8 cellular contexts compared by ENCODE assay signal in the genomic region with DNA sequence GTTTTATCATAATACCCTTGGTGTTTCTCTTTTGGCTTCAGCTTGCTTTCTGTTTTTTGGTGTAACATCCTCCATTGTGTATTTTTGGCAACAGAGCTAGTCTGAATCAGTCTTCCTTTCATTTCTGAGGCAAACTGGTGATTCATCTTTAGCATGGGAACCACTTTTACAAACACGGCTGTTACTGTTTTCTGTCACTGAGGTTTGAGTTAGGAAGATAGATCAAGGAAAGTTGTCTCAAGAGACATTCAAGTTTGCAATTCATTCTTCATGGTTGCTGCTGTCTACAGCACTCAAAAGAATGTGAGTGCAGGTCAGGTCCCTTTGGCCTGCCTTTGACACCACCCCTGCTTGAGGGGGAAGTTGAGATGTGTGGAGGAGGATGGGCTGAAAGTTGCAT. TPM values are rescaled to one million over a fixed set of nuclear protein-coding genes. Genes with fewer than 3 reads are reported as not detected.
DNase-seq lines count a peak whose midpoint lies in the region; ATAC-seq and TF ChIP-seq lines count a peak whose summit lies in the region.

No MANE protein-coding gene starts in this region.

- H3K79me2 ChIP-seq in mammary epithelial cell (ENCODE audit: insufficient read depth, low read length) = no peaks in the 10 kb centered on the region

- H3K27ac ChIP-seq in mammary epithelial cell (ENCODE audit: insufficient read depth, low read depth, low read length) = peak overlapping the region; percentile 16

- DNase-seq in Jurkat, Clone E6-1 (ENCODE audit: low read depth, low spot score) = peak; percentile 55
- DNase-seq in mammary epithelial cell (peak; percentile 74), posterior vena cava (ENCODE audit: low spot score) (no peak), NAMALWA (ENCODE audit: low spot score) (no peak), NCI-H2196 treated with DMSO at 0.1 percent for 48 hours (lab: John Stamatoyannopoulos, UW; ENCODE audit: unreplicated experiment) (no peak)
- DNase-seq in stimulated activated CD4-positive, alpha-beta T cell treated with anti-CD3 and anti-CD28 coated beads, Interleukin-1b, Interleukin-23, amount 100 ng/mL, for 48 hours = no peak

- H3K4me2 ChIP-seq in mammary epithelial cell (ENCODE audit: insufficient read depth, low read depth, low read length) (peak overlapping the region; percentile 55), skeletal muscle satellite cell (ENCODE audit: low read length) (peak overlapping the region; percentile 47)

- TF ChIP-seq CTCF in mammary epithelial cell (conservative IDR thresholded peaks at IDR 0.05 in 1 of 2, IDR thresholded peaks at IDR 0.05 in 1 of 2; ENCODE audit: extremely low read depth in 1 of 2, insufficient read depth in 1 of 2, low read depth in 1 of 2, low read length in 2 of 2) = no peak

- no peaks in the 10 kb centered on the region for H3K9me3 ChIP-seq in mammary epithelial cell (replicated peaks; ENCODE audit: insufficient read depth, low read length)
- H3K9me3 ChIP-seq in skeletal muscle satellite cell (replicated peaks; ENCODE audit: low read length) = no peaks in the 10 kb centered on the region

- H3K9ac ChIP-seq in mammary epithelial cell (ENCODE audit: insufficient read depth, low read length) = no peak overlapping the region
- peak overlapping the region; percentile 48 for H3K9ac ChIP-seq in skeletal muscle satellite cell (ENCODE audit: low read depth, low read length)

- intact Hi-C loops in mammary epithelial cell (cut with micrococcal nuclease) = no loop called here
- intact Hi-C loops in posterior vena cava (cut with DNase I) = no loop called here

- peak overlapping the region; percentile 59 for H2AFZ ChIP-seq in mammary epithelial cell (ENCODE audit: low read depth, low read length)

- 0% methylated on average over 1 of the region's 1 CpG for WGBS in mammary epithelial cell (ENCODE audit: low coverage, missing lambda C conversion rate)

- H3K27me3 ChIP-seq in mammary epithelial cell (ENCODE audit: insufficient read depth, low read length) = no peaks in the 10 kb centered on the region
- no peaks in the 10 kb centered on the region for H3K27me3 ChIP-seq in skeletal muscle satellite cell (ENCODE audit: control insufficient read depth, insufficient read depth, low read length)

- CTCF ChIA-PET in mammary epithelial cell (lab: Charles Lee; ENCODE audit: low non-redundant PET) = interaction anchor here (0.6 kb wide), 1 partner anchor 330 kb away, joined by 4 read pairs; no protein-coding TSS in a partner anchor

- H3K4me1 ChIP-seq in mammary epithelial cell (ENCODE audit: insufficient read depth, low read length) (peaks cover 16% of the 10 kb centered on the region), skeletal muscle satellite cell (ENCODE audit: control insufficient read depth, insufficient read depth, low read length) (peaks cover 21% of the 10 kb centered on the region)

- no TSS peak for BruUV-seq in mammary epithelial cell (replicated peaks; lab: Mats Ljungman, UMichigan)

- ATAC-seq in GM21360 (IDR thresholded peaks at IDR 0.05; ENCODE audit: unreplicated experiment) = peak; percentile 69

- dilution Hi-C loops in mammary epithelial cell (cut with HindIII; ENCODE audit: low sequenced_read_pairs) = no loop called here

- H3K4me3 ChIP-seq in Jurkat, Clone E6-1 (ENCODE audit: low read length) = no peak overlapping the region
- H3K4me3 ChIP-seq in mammary epithelial cell (replicated peaks in 1 of 3; ENCODE audit: insufficient read depth in 1 of 3, low read depth in 2 of 3, low read length in 3 of 3) (no peak overlapping the region), skeletal muscle satellite cell (ENCODE audit: low read length) (no peak overlapping the region)

- in situ Hi-C loops in mammary epithelial cell (cut with MboI; ENCODE audit: low sequenced_read_pairs in 2 of 2) = no loop called here

- H3K36me3 ChIP-seq in mammary epithelial cell (ENCODE audit: insufficient read depth, low read length) (no peaks in the 10 kb centered on the region), skeletal muscle satellite cell (ENCODE audit: insufficient read depth, low read length) (no peaks in the 10 kb centered on the region)

- no peaks in the 10 kb centered on the region for H4K20me1 ChIP-seq in mammary epithelial cell (ENCODE audit: insufficient read depth, low read length)

RNA-seq across cellular contexts. Expression of a gene that starts 36.3 kb away (rescaled TPM):
- polyA plus RNA-seq in Jurkat, Clone E6-1 (2012; ENCODE audit: insufficient read depth, insufficient read length) = not detected
- not detected for total RNA-seq in mammary epithelial cell
- polyA plus RNA-seq in mammary epithelial cell = not detected
- not detected for polyA minus RNA-seq in mammary epithelial cell
- total RNA-seq in skeletal muscle satellite cell (2012; rRNA removed) = not detected in 2 replicates
- not detected for total RNA-seq in posterior vena cava

Comparison
In these comparisons a context has a peak if more than half of its experiments do, and no peak if none do; other contexts are left out.
1. DNase-seq: peak in Jurkat, Clone E6-1 (single experiment) and mammary epithelial cell (single experiment); none in posterior vena cava (single experiment), NAMALWA (single experiment), stimulated activated CD4-positive, alpha-beta T cell treated with anti-CD3 and anti-CD28 coated beads, Interleukin-1b, Interleukin-23, amount 100 ng/mL, for 48 hours (single experiment) and NCI-H2196 treated with DMSO at 0.1 percent for 48 hours (single experiment).